1 cellular context compared by ENCODE assay signal in genomic region chr1:160657477-160657820, GRCh38.
TF ChIP-seq lines count a peak whose summit lies in the region.

No MANE protein-coding gene starts in this region.

TF ChIP-seq in GM12878, 131 proteins besides CTCF, POLR2A, EP300 and RAD21:
- TF ChIP-seq CHD1 (IDR thresholded peaks at IDR 0.05; ENCODE audit: low read depth, low read length), result no peak
